Comparison of ENCODE assay signal across 9 cellular contexts in the genomic region with DNA sequence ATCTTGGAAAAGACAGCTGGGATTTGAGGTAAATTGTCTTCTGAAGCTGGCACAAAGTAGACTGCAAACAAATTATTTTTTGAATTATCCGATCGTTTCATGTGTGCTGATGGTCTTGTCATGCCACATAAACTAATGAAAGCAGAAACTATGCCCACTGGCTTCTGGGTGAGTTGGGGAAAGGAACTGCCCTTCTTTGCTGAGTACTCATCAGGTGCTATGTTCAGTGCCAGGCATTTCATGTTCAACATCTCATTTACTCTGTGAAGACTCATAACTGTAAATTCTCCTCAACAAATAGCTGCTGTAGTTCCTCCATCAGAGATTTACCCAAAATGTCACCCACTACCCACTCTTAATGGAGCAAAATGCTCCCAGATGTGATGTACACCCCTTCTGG. TPM values are rescaled to one million over a fixed set of nuclear protein-coding genes. Genes with fewer than 3 reads are reported as not detected.
DNase-seq lines count a peak whose midpoint lies in the region; ATAC-seq and TF ChIP-seq lines count a peak whose summit lies in the region.
"Had no signal": no experiment of that assay in that cellular context is flagged by ENCODE, and none has a peak within 500 bp of the region (broad histone marks: within the 10 kb centered on the region; RNA-seq: fewer than 3 reads in every experiment).

No MANE protein-coding gene starts in this region.

- TF ChIP-seq CTCF in HL-60 (IDR thresholded peaks at IDR 0.05; ENCODE audit: insufficient read depth, low read length): no peak
- no peak for TF ChIP-seq CTCF in WERI-Rb-1 (IDR thresholded peaks at IDR 0.05; ENCODE audit: low read depth, low read length)
- TF ChIP-seq CTCF in spleen (IDR thresholded peaks at IDR 0.05 in 8 of 11, conservative IDR thresholded peaks at IDR 0.05 in 3 of 11): no peak

- ATAC-seq in right cardiac atrium (no peak), GM21717 (IDR thresholded peaks at IDR 0.05; ENCODE audit: unreplicated experiment) (no peak), HG03039 (IDR thresholded peaks at IDR 0.05; ENCODE audit: unreplicated experiment) (no peak)

- no peak overlapping the region for H3K27ac ChIP-seq in HL-60 (replicated peaks)
- no peak overlapping the region for H3K27ac ChIP-seq in WERI-Rb-1
- H3K27ac ChIP-seq in right cardiac atrium (ENCODE audit: low read length): peak overlapping the region; percentile 57
- H3K27ac ChIP-seq in spleen: no peak overlapping the region

- H3K4me1 ChIP-seq in right cardiac atrium (ENCODE audit: control insufficient read depth, insufficient read depth, low read length) (peaks cover 3% of the 10 kb centered on the region), spleen (peaks cover 19 to 65% (median 33%) of the 10 kb centered on the region in 6 donors)

- no peaks in the 10 kb centered on the region for H3K9me3 ChIP-seq in WERI-Rb-1 (ENCODE audit: severe bottlenecking)
- H3K9me3 ChIP-seq in right cardiac atrium (ENCODE audit: control insufficient read depth, low read length): no peaks in the 10 kb centered on the region
- no peaks in the 10 kb centered on the region for H3K9me3 ChIP-seq in spleen

- 77% methylated on average over 2 of the region's 2 CpGs for WGBS in right cardiac atrium
- WGBS in spleen, 5 donors: 82 to 90% (median 87%) methylated on average over 2 of the region's 2 CpGs

- H3K36me3 ChIP-seq in WERI-Rb-1 (peaks cover 12% of the 10 kb centered on the region), spleen (peaks cover 0 to 6% (median 0%) of the 10 kb centered on the region in 6 donors)

- intact Hi-C loops in right cardiac atrium (cut with DNase I): no loop called here
- intact Hi-C loops in spleen (cut with DNase I; ENCODE audit: low total_unique reads): no loop called here

- H3K4me3 ChIP-seq in HL-60 (replicated peaks; ENCODE audit: insufficient read depth, low read length): peak overlapping the region; percentile 65
- H3K4me3 ChIP-seq in WERI-Rb-1 (ENCODE audit: low read depth, low read length): peak overlapping the region; percentile 76; the same call in 1 of the 2 replicates
- H3K4me3 ChIP-seq in right cardiac atrium (ENCODE audit: low read length): peak overlapping the region; percentile 97
- peak overlapping the region in 7 of 8 donors; percentile 100 for H3K4me3 ChIP-seq in spleen

- no peak for TF ChIP-seq POLR2A in spleen (IDR thresholded peaks at IDR 0.05)

- DNase-seq in HL-60 (ENCODE audit: low read depth in 1 of 2, low spot score in 1 of 2): no peak
- DNase-seq in WERI-Rb-1: no peak
- no peak for DNase-seq in right cardiac atrium
- DNase-seq in spleen: no peak
- DNase-seq in NOMO-1 treated with DMSO at 0.1 percent for 48 hours (lab: John Stamatoyannopoulos, UW; ENCODE audit: unreplicated experiment): no peak
- no peak for DNase-seq in stimulated activated CD4-positive, alpha-beta T cell treated with anti-CD3 and anti-CD28 coated beads, Interleukin-12 subunit alpha, Interleukin-12 subunit beta, amount 100 ng/mL, for 4 hours
- DNase-seq: retina had no signal

- H3K27me3 ChIP-seq in HL-60 (ENCODE audit: insufficient read depth, poor library complexity, severe bottlenecking) (no peaks in the 10 kb centered on the region), WERI-Rb-1 (ENCODE audit: insufficient read depth, low read depth, severe bottlenecking) (no peaks in the 10 kb centered on the region), right cardiac atrium (ENCODE audit: control insufficient read depth, insufficient read depth) (no peaks in the 10 kb centered on the region), spleen (replicated peaks in 1 of 7) (no peaks in the 10 kb centered on the region)

RNA-seq across cellular contexts. Expression of a gene that starts 1.2 kb away (rescaled TPM):
- total RNA-seq in right cardiac atrium: 10 to 100 TPM; 16.4 to 20.6 (median 18.1) TPM
- polyA plus RNA-seq in right cardiac atrium: 17.6 TPM
- 10 to 100 TPM; 13.9 to 21.4 (median 18.3) TPM for total RNA-seq in spleen
- 10 to 100 TPM; 13.0 to 14.7 (median 14.1) TPM for polyA plus RNA-seq in spleen

RNA-seq across cellular contexts. Expression of a gene that starts 19.6 kb away (rescaled TPM):
- total RNA-seq in right cardiac atrium: under 1 TPM; 0.33 to 0.97 (median 0.57) TPM
- 0.23 TPM for polyA plus RNA-seq in right cardiac atrium
- total RNA-seq in spleen: 1 to 10 TPM; 1.0 to 7.3 (median 5.5) TPM
- polyA plus RNA-seq in spleen: 1 to 10 TPM in 2 of 3 donors, under 1 TPM in 1; 0.90 to 1.2 (median 1.2) TPM
